2 cellular contexts compared by ENCODE assay signal in the genomic region with DNA sequence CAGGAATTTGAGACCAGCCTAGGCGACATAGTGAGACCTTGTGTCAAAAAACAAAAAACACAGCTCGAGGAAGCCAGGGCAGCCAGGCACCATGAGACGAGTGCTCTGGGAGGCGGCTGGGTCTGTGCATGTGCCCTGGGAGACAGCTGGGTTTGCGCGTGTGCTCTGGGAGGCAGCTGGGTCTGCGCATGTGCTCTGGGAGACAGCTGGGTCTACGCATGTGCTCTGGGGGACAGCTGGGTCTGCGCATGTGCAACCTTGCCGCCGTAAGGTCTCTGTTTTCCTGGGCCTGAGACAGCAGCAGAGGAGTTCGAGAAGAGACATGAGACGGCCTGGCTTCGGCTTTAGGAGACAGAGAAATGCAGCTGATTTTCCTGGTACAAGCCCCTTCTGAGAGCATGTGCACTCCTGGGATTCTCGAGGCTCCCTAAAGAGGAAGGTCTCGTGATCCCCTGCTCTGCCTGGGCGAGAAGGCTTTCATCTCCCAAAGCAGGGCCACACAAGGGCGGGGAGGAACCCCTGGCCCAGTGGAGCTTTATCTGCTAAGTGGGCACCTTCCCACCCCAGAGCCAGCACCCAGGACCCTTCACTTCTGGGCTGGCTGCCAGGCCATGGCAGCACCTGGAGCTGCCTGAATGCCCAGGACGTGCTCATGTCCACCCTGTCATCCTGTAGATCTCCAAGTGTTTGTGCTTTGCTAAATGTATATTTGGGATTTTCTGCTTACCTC.
TF ChIP-seq lines count a peak whose summit lies in the region.

No MANE protein-coding gene starts in this region.

TF ChIP-seq in A549, 52 proteins besides CTCF, POLR2A, EP300 and RAD21:
- TF ChIP-seq FOXS1 (CRISPR knock-in tag; IDR thresholded peaks at IDR 0.05) (no peak), RARB (CRISPR knock-in tag; IDR thresholded peaks at IDR 0.05) (no peak), EHF (CRISPR knock-in tag; IDR thresholded peaks at IDR 0.05) (no peak), GATA3 (IDR thresholded peaks at IDR 0.05; ENCODE audit: borderline replicate concordance) (no peak), SMC3 (IDR thresholded peaks at IDR 0.05) (no peak), BHLHE40 (IDR thresholded peaks at IDR 0.05; ENCODE audit: low read depth, low read length) (no peak), EHMT2 (IDR thresholded peaks at IDR 0.05; ENCODE audit: low read depth) (no peak), MAFK (IDR thresholded peaks at IDR 0.05; ENCODE audit: partially characterized antibody) (no peak)
- TF ChIP-seq, protein P1, sequence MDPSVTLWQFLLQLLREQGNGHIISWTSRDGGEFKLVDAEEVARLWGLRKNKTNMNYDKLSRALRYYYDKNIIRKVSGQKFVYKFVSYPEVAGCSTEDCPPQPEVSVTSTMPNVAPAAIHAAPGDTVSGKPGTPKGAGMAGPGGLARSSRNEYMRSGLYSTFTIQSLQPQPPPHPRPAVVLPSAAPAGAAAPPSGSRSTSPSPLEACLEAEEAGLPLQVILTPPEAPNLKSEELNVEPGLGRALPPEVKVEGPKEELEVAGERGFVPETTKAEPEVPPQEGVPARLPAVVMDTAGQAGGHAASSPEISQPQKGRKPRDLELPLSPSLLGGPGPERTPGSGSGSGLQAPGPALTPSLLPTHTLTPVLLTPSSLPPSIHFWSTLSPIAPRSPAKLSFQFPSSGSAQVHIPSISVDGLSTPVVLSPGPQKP (IDR thresholded peaks at IDR 0.05; ENCODE audit: low read depth, low read length), result no peak
- TF ChIP-seq, protein P2, sequence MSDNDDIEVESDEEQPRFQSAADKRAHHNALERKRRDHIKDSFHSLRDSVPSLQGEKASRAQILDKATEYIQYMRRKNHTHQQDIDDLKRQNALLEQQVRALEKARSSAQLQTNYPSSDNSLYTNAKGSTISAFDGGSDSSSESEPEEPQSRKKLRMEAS (IDR thresholded peaks at IDR 0.05), result no peak

TF ChIP-seq in IMR-90, 13 proteins besides CTCF, POLR2A, EP300 and RAD21:
- TF ChIP-seq FOS (IDR thresholded peaks at IDR 0.05; ENCODE audit: low read depth, low read length) (no peak), CEBPB (IDR thresholded peaks at IDR 0.05; ENCODE audit: low read depth, low read length) (no peak), NFE2L2 (IDR thresholded peaks at IDR 0.05; ENCODE audit: low read depth, low read length) (no peak), MAZ (IDR thresholded peaks at IDR 0.05; ENCODE audit: borderline replicate concordance, low read depth, low read length) (no peak), BHLHE40 (IDR thresholded peaks at IDR 0.05; ENCODE audit: low read depth, low read length) (no peak), MXI1 (IDR thresholded peaks at IDR 0.05; ENCODE audit: borderline replicate concordance, low read depth, low read length) (no peak), CHD1 (IDR thresholded peaks at IDR 0.05; ENCODE audit: low read depth, low read length) (no peak), SMC3 (IDR thresholded peaks at IDR 0.05; ENCODE audit: low read depth, low read length) (no peak)
- TF ChIP-seq, protein P1 (IDR thresholded peaks at IDR 0.05; ENCODE audit: borderline replicate concordance, low read depth, low read length), result no peak
- TF ChIP-seq, protein P3, sequence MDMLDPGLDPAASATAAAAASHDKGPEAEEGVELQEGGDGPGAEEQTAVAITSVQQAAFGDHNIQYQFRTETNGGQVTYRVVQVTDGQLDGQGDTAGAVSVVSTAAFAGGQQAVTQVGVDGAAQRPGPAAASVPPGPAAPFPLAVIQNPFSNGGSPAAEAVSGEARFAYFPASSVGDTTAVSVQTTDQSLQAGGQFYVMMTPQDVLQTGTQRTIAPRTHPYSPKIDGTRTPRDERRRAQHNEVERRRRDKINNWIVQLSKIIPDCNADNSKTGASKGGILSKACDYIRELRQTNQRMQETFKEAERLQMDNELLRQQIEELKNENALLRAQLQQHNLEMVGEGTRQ (IDR thresholded peaks at IDR 0.05; ENCODE audit: low read depth, low read length), result no peak
TF ChIP-seq in IMR-90: peak in this region for 0.
